ENCODE assay signal across 1 cellular context in genomic region chr1:151472852-151473731, GRCh38.
TF ChIP-seq lines count a peak whose summit lies in the region.

No MANE protein-coding gene starts in this region.

TF ChIP-seq in K562, 482 proteins besides CTCF, POLR2A, EP300 and RAD21 (continued from another document and continues in another):
- no peak for TF ChIP-seq PCBP2 (IDR thresholded peaks at IDR 0.05; ENCODE audit: low read depth, low read length, poor library complexity, severe bottlenecking)
- TF ChIP-seq MAFK (IDR thresholded peaks at IDR 0.05; ENCODE audit: low read length), result no peak
- TF ChIP-seq SMARCA5 (IDR thresholded peaks at IDR 0.05), result no peak
- no peak for TF ChIP-seq ZNF311 (CRISPR knock-in tag; IDR thresholded peaks at IDR 0.05)
- TF ChIP-seq KAT2B (IDR thresholded peaks at IDR 0.05; ENCODE audit: low read depth, low read length), result no peak
- no peak for TF ChIP-seq ZKSCAN3 (CRISPR knock-in tag; IDR thresholded peaks at IDR 0.05)
- peak; percentile 56; the same call in 1 of the 2 replicates for TF ChIP-seq GTF2E2 (tag; IDR thresholded peaks at IDR 0.05)
- peak; percentile 51; the same call in 1 of the 2 replicates for TF ChIP-seq L3MBTL2 (IDR thresholded peaks at IDR 0.05)
- no peak for TF ChIP-seq ZNF583 (CRISPR knock-in tag; IDR thresholded peaks at IDR 0.05)
- TF ChIP-seq ATF7 (IDR thresholded peaks at IDR 0.05), result peak; percentile 43; the same call in 1 of the 2 replicates
- no peak for TF ChIP-seq ARID1B (IDR thresholded peaks at IDR 0.05)
- TF ChIP-seq, protein P1, sequence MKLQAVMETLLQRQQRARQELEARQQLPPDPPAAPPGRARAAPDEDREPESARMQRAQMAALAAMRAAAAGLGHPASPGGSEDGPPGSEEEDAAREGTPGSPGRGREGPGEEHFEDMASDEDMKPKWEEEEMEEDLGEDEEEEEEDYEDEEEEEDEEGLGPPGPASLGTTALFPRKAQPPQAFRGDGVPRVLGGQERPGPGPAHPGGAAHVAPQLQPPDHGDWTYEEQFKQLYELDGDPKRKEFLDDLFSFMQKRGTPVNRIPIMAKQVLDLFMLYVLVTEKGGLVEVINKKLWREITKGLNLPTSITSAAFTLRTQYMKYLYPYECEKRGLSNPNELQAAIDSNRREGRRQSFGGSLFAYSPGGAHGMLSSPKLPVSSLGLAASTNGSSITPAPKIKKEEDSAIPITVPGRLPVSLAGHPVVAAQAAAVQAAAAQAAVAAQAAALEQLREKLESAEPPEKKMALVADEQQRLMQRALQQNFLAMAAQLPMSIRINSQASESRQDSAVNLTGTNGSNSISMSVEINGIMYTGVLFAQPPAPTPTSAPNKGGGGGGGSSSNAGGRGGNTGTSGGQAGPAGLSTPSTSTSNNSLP (IDR thresholded peaks at IDR 0.05; ENCODE audit: borderline replicate concordance, low read depth, low read length), result no peak
- TF ChIP-seq CBX2 (IDR thresholded peaks at IDR 0.05; ENCODE audit: insufficient read depth, low read length, poor library complexity, severe bottlenecking), result no peak
- TF ChIP-seq, protein P2, sequence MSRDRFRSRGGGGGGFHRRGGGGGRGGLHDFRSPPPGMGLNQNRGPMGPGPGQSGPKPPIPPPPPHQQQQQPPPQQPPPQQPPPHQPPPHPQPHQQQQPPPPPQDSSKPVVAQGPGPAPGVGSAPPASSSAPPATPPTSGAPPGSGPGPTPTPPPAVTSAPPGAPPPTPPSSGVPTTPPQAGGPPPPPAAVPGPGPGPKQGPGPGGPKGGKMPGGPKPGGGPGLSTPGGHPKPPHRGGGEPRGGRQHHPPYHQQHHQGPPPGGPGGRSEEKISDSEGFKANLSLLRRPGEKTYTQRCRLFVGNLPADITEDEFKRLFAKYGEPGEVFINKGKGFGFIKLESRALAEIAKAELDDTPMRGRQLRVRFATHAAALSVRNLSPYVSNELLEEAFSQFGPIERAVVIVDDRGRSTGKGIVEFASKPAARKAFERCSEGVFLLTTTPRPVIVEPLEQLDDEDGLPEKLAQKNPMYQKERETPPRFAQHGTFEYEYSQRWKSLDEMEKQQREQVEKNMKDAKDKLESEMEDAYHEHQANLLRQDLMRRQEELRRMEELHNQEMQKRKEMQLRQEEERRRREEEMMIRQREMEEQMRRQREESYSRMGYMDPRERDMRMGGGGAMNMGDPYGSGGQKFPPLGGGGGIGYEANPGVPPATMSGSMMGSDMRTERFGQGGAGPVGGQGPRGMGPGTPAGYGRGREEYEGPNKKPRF (IDR thresholded peaks at IDR 0.05; ENCODE audit: low read depth, low read length), result no peak
- no peak for TF ChIP-seq FOXP4 (CRISPR knock-in tag; IDR thresholded peaks at IDR 0.05; ENCODE audit: borderline replicate concordance)
- TF ChIP-seq CXXC5 (CRISPR knock-in tag; IDR thresholded peaks at IDR 0.05), result 0 out of 2 replicates have a peak, but pooled peaks have one; percentile 39
- TF ChIP-seq MAFF (IDR thresholded peaks at IDR 0.05; ENCODE audit: low read length), result no peak
- no peak for TF ChIP-seq ZC3H8 (IDR thresholded peaks at IDR 0.05)
- no peak for TF ChIP-seq MBD2 (IDR thresholded peaks at IDR 0.05; ENCODE audit: borderline replicate concordance, low read depth)
- TF ChIP-seq, protein P3, sequence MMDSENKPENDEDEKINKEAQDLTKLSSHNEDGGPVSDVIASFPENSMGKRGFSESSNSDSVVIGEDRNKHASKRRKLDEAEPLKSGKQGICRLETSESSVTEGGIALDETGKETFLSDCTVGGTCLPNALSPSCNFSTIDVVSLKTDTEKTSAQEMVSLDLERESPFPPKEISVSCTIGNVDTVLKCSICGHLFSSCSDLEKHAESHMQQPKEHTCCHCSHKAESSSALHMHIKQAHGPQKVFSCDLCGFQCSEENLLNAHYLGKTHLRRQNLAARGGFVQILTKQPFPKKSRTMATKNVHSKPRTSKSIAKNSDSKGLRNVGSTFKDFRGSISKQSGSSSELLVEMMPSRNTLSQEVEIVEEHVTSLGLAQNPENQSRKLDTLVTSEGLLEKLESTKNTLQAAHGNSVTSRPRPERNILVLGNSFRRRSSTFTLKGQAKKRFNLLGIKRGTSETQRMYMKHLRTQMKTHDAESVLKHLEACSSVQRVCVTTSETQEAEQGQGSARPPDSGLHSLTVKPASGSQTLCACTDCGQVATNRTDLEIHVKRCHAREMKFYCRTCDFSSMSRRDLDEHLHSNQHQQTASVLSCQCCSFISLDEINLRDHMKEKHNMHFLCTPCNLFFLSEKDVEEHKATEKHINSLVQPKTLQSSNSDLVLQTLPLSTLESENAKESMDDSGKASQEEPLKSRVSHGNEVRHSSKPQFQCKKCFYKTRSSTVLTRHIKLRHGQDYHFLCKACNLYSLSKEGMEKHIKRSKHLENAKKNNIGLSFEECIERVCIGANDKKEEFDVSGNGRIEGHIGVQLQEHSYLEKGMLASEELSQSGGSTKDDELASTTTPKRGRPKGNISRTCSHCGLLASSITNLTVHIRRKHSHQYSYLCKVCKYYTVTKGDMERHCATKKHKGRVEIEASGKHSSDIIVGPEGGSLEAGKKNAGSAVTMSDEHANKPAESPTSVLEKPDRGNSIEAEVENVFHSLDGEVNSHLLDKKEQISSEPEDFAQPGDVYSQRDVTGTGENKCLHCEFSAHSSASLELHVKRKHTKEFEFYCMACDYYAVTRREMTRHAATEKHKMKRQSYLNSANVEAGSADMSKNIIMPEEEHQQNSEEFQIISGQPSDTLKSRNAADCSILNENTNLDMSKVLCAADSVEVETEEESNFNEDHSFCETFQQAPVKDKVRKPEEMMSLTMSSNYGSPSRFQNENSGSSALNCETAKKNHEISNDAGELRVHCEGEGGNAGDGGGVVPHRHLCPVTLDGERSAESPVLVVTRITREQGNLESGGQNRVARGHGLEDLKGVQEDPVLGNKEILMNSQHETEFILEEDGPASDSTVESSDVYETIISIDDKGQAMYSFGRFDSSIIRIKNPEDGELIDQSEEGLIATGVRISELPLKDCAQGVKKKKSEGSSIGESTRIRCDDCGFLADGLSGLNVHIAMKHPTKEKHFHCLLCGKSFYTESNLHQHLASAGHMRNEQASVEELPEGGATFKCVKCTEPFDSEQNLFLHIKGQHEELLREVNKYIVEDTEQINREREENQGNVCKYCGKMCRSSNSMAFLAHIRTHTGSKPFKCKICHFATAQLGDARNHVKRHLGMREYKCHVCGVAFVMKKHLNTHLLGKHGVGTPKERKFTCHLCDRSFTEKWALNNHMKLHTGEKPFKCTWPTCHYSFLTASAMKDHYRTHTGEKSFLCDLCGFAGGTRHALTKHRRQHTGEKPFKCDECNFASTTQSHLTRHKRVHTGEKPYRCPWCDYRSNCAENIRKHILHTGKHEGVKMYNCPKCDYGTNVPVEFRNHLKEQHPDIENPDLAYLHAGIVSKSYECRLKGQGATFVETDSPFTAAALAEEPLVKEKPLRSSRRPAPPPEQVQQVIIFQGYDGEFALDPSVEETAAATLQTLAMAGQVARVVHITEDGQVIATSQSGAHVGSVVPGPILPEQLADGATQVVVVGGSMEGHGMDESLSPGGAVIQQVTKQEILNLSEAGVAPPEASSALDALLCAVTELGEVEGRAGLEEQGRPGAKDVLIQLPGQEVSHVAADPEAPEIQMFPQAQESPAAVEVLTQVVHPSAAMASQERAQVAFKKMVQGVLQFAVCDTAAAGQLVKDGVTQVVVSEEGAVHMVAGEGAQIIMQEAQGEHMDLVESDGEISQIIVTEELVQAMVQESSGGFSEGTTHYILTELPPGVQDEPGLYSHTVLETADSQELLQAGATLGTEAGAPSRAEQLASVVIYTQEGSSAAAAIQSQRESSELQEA (IDR thresholded peaks at IDR 0.05; ENCODE audit: low read depth), result no peak
- TF ChIP-seq YY1 (IDR thresholded peaks at IDR 0.05; ENCODE audit: borderline replicate concordance in 1 of 3, control insufficient read depth in 1 of 3, extremely low read depth in 1 of 3, insufficient read depth in 3 of 3, insufficient read length in 1 of 3, insufficient replicate concordance in 2 of 3, low read depth in 1 of 3, low read length in 2 of 3), result no peak
- no peak for TF ChIP-seq SP2 (IDR thresholded peaks at IDR 0.05; ENCODE audit: extremely low read depth, low read depth, low read length, poor library complexity, severe bottlenecking)
- TF ChIP-seq CAMTA2 (CRISPR knock-in tag; conservative IDR thresholded peaks at IDR 0.05), result no peak
- TF ChIP-seq PATZ1 (CRISPR knock-in tag; IDR thresholded peaks at IDR 0.05; ENCODE audit: borderline replicate concordance), result no peak
- TF ChIP-seq ZNF347 (CRISPR knock-in tag; IDR thresholded peaks at IDR 0.05; ENCODE audit: low read depth), result no peak
- TF ChIP-seq HNRNPH1 (optimal IDR thresholded peaks at IDR 0.05; ENCODE audit: low read depth, low read length), result no peak
- TF ChIP-seq ZNF740 (CRISPR knock-in tag; IDR thresholded peaks at IDR 0.05), result no peak
- peak in 1 of 2 experiments; percentile 70; a peak in 2 of 4 replicates for TF ChIP-seq ZNF740 (tag; IDR thresholded peaks at IDR 0.05)
- TF ChIP-seq, protein P4, sequence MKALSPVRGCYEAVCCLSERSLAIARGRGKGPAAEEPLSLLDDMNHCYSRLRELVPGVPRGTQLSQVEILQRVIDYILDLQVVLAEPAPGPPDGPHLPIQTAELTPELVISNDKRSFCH (CRISPR knock-in tag; IDR thresholded peaks at IDR 0.05), result no peak
- TF ChIP-seq, protein P4 (tag; IDR thresholded peaks at IDR 0.05), result no peak
- TF ChIP-seq RUNX1 (IDR thresholded peaks at IDR 0.05; ENCODE audit: low read depth), result no peak
- TF ChIP-seq ZNF165 (CRISPR knock-in tag; IDR thresholded peaks at IDR 0.05; ENCODE audit: borderline replicate concordance), result no peak
- no peak for TF ChIP-seq ZNF76 (CRISPR knock-in tag; IDR thresholded peaks at IDR 0.05; ENCODE audit: borderline replicate concordance)
- no peak for TF ChIP-seq ESRRB (CRISPR knock-in tag; IDR thresholded peaks at IDR 0.05; ENCODE audit: borderline replicate concordance)
- TF ChIP-seq OTX1 (CRISPR knock-in tag; IDR thresholded peaks at IDR 0.05), result no peak
- TF ChIP-seq MITF (IDR thresholded peaks at IDR 0.05), result no peak
- TF ChIP-seq ZNF780A (CRISPR knock-in tag; IDR thresholded peaks at IDR 0.05), result no peak
- no peak for TF ChIP-seq ELF2 (CRISPR knock-in tag; IDR thresholded peaks at IDR 0.05)
- TF ChIP-seq SMAD3 (CRISPR knock-in tag; conservative IDR thresholded peaks at IDR 0.05), result no peak
- no peak for TF ChIP-seq CSDE1 (IDR thresholded peaks at IDR 0.05)
- no peak for TF ChIP-seq ZFP36 (IDR thresholded peaks at IDR 0.05; ENCODE audit: low read depth, low read length, partially characterized antibody)
- no peak for TF ChIP-seq ZNF146 (CRISPR knock-in tag; IDR thresholded peaks at IDR 0.05; ENCODE audit: unreplicated experiment)
- no peak for TF ChIP-seq MTA1 (IDR thresholded peaks at IDR 0.05; ENCODE audit: borderline replicate concordance)
- no peak for TF ChIP-seq NR2C1 (IDR thresholded peaks at IDR 0.05)
- no peak for TF ChIP-seq NR2C1 (tag; IDR thresholded peaks at IDR 0.05)
- TF ChIP-seq SRSF1 (IDR thresholded peaks at IDR 0.05; ENCODE audit: low read depth, low read length), result no peak
